ENCODE assay signal across 20 cellular contexts in the genomic region with DNA sequence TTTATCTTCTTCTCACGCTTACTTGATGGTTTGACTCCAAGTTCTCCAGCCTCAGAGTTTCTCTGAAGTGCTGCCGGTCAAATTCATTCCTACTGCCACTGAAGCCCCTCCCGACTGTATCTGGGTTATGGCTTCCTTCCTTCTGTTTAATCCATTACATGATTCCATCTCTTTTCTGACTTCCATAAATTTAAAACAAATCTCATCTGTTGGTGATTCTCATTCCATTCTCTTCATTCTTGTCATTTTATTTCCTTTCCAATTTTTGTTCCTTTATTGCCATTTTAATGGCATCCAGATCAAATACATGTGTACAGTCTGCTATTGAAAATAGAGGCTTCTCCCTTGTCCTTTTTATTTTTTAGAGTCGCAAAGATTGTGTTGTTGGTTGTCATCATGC.
"Had no signal": no experiment of that assay in that cellular context is flagged by ENCODE, and none has a peak within 500 bp of the region (broad histone marks: within the 10 kb centered on the region; RNA-seq: fewer than 3 reads in every experiment).

No MANE protein-coding gene starts in this region.

- H3K9me3 Mint-ChIP-seq: effector memory CD8-positive, alpha-beta T cell; endodermal cell; natural killer cell had no signal

- H3K36me3 ChIP-seq: esophagus muscularis mucosa, gastrocnemius medialis, heart right ventricle, left lung, lower lobe of right lung had no signal

- DNase-seq: dermis blood vessel endothelial cell; dorsolateral prefrontal cortex; effector CD8-positive, alpha-beta T cell; effector memory CD8-positive, alpha-beta T cell; endodermal cell; foreskin melanocyte; gastrocnemius medialis; glutamatergic neuron; heart right ventricle; hippocampal formation; left cardiac atrium; left lung; left ventricle myocardium superior; lower lobe of right lung; mesenchymal stem cell; midbrain; naive thymus-derived CD4-positive, alpha-beta T cell; natural killer cell had no signal

- H3K27me3 ChIP-seq: dorsolateral prefrontal cortex, esophagus muscularis mucosa, gastrocnemius medialis, heart right ventricle, left lung had no signal

- H3K4me1 Mint-ChIP-seq: naive thymus-derived CD4-positive, alpha-beta T cell; natural killer cell had no signal

- H3K4me3 Mint-ChIP-seq: effector memory CD8-positive, alpha-beta T cell; endodermal cell; naive thymus-derived CD4-positive, alpha-beta T cell; natural killer cell had no signal

- H3K27ac Mint-ChIP-seq: effector memory CD8-positive, alpha-beta T cell; endodermal cell; naive thymus-derived CD4-positive, alpha-beta T cell; natural killer cell had no signal

- ATAC-seq: effector memory CD8-positive, alpha-beta T cell; gastrocnemius medialis; heart right ventricle; left cardiac atrium; left lung; left ventricle myocardium superior; lower lobe of right lung; naive thymus-derived CD4-positive, alpha-beta T cell; natural killer cell had no signal

- H3K9me3 ChIP-seq: gastrocnemius medialis, left lung, lower lobe of right lung had no signal

- H3K4me3 ChIP-seq: coronary artery, dorsolateral prefrontal cortex, esophagus muscularis mucosa, gastrocnemius medialis, heart right ventricle, left lung, lower lobe of right lung had no signal

- H3K27ac ChIP-seq: coronary artery, dorsolateral prefrontal cortex, esophagus muscularis mucosa, gastrocnemius medialis, heart right ventricle, left lung, lower lobe of right lung had no signal

- H3K4me1 ChIP-seq: esophagus muscularis mucosa, gastrocnemius medialis, left lung, lower lobe of right lung had no signal

- H3K36me3 Mint-ChIP-seq: natural killer cell had no signal
